ENCODE assay signal across 15 cellular contexts in the genomic region with DNA sequence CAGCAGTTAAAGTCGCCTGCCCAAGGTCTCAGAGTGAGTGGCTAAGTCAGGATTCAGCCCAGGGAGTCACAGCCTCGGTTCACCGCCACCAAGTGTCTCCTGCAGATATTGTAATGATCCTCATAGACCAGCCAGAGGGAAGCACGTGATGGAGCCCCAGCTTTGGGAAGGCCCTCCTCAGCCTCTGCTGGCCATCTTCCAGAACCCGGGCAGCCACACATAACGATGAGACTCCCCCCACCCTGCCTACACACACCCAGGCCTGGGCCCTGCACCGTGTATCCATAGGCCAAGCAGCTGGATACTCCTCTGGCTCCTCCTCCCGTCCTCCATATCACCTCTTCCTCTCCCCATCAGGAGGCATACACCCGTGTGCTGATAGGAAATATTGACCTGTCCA. TPM values are rescaled to one million over a fixed set of nuclear protein-coding genes. Genes with fewer than 3 reads are reported as not detected.
DNase-seq lines count a peak whose midpoint lies in the region; ATAC-seq, FAIRE-seq and TF ChIP-seq lines count a peak whose summit lies in the region.
"Had no signal": no experiment of that assay in that cellular context is flagged by ENCODE, and none has a peak within 500 bp of the region (broad histone marks: within the 10 kb centered on the region; RNA-seq: fewer than 3 reads in every experiment).

No MANE protein-coding gene starts in this region.

- no peak for DNase-seq in T-helper 1 cell
- DNase-seq in MM.1S: no peak
- peak in 1 of 4 experiments; percentile 21 for DNase-seq in K562 (ENCODE audit: extremely low read depth in 1 of 4, low spot score in 3 of 4)
- no peak for DNase-seq in D341Med (ENCODE audit: low spot score)
- DNase-seq in NCI-H1092 treated with DMSO at 0.1 percent for 48 hours (lab: John Stamatoyannopoulos, UW): no peak
- no peak for DNase-seq in foreskin fibroblast
- DNase-seq: NCI-H1930, sigmoid colon had no signal

- H4K20me1 ChIP-seq in MM.1S (ENCODE audit: insufficient read depth, low read length) (no peaks in the 10 kb centered on the region), K562 (replicated peaks; ENCODE audit: control insufficient read depth, insufficient read depth, low read length) (no peaks in the 10 kb centered on the region)

- H3K9me3 Mint-ChIP-seq in T-helper 1 cell treated with Interleukin-12 subunit alpha and Interleukin-12 subunit beta and Interleukin-4 antibody, amounts not matched to agents 30 μg/mL and 1 μg/mL, for 36 hours: no peaks in the 10 kb centered on the region
- H3K9me3 Mint-ChIP-seq: HFFc6 had no signal

- WGBS in K562 (ENCODE audit: insufficient coverage, low coverage, missing lambda C conversion rate): 13% methylated on average over 7 of the region's 9 CpGs

- TF ChIP-seq CTCF in MM.1S (IDR thresholded peaks at IDR 0.05; ENCODE audit: low read length) (no peak), K562 (IDR thresholded peaks at IDR 0.05 in 2 of 3, conservative IDR thresholded peaks at IDR 0.05 in 1 of 3; ENCODE audit: insufficient read depth in 2 of 3, low read depth in 1 of 3, low read length in 3 of 3) (no peak), parathyroid adenoma (IDR thresholded peaks at IDR 0.05) (no peak), foreskin fibroblast (IDR thresholded peaks at IDR 0.05; ENCODE audit: low read depth, low read length) (no peak)

- intact Hi-C loops in K562 (cut with micrococcal nuclease): no loop called here

- H3K4me3 ChIP-seq in MM.1S (ENCODE audit: low read length): no peak overlapping the region
- no peak overlapping the region for H3K4me3 ChIP-seq in K562
- H3K4me3 ChIP-seq in parathyroid adenoma (ENCODE audit: low read depth, low read length): no peak overlapping the region
- no peak overlapping the region for H3K4me3 ChIP-seq in foreskin fibroblast (ENCODE audit: low read depth in 1 of 2, low read length in 2 of 2)
- H3K4me3 ChIP-seq: sigmoid colon, testis had no signal

- peak overlapping the region; percentile 7 for H3K4me3 Mint-ChIP-seq in T-helper 1 cell treated with Interleukin-12 subunit alpha and Interleukin-12 subunit beta and Interleukin-4 antibody, amounts not matched to agents 30 μg/mL and 1 μg/mL, for 36 hours
- H3K4me3 Mint-ChIP-seq: HFFc6 had no signal

- no peaks in the 10 kb centered on the region for H3K9me2 ChIP-seq in MM.1S (replicated peaks; ENCODE audit: insufficient read depth, low read length)

- TF ChIP-seq EP300 in K562 (IDR thresholded peaks at IDR 0.05; ENCODE audit: low read length): no peak

- H2AFZ ChIP-seq in MM.1S (ENCODE audit: low read length) (peak overlapping the region; percentile 85), K562 (ENCODE audit: low read depth, low read length) (peak overlapping the region; percentile 93), parathyroid adenoma (peak overlapping the region; percentile 79)

- ATAC-seq in K562: peak; percentile 33

- H3K27ac Mint-ChIP-seq in T-helper 1 cell treated with Interleukin-12 subunit alpha and Interleukin-12 subunit beta and Interleukin-4 antibody, amounts not matched to agents 30 μg/mL and 1 μg/mL, for 36 hours: peak overlapping the region; percentile 91
- H3K27ac Mint-ChIP-seq: HFFc6 had no signal

- H3K4me1 ChIP-seq in MM.1S (ENCODE audit: low read length) (peaks cover 20% of the 10 kb centered on the region), K562 (replicated peaks in 1 of 2; ENCODE audit: control insufficient read depth in 2 of 2, insufficient read depth in 2 of 2, low read length in 2 of 2) (peaks cover 12 to 17% of the 10 kb centered on the region in 2 experiments; a peak in 4 of 5 replicates), parathyroid adenoma (peaks cover 4% of the 10 kb centered on the region)
- H3K4me1 ChIP-seq: sigmoid colon, testis had no signal

- H3K36me3 Mint-ChIP-seq in T-helper 1 cell treated with Interleukin-12 subunit alpha and Interleukin-12 subunit beta and Interleukin-4 antibody, amounts not matched to agents 30 μg/mL and 1 μg/mL, for 36 hours (ENCODE audit: low read depth): peaks cover 2% of the 10 kb centered on the region

- TF ChIP-seq POLR2A in K562 (conservative IDR thresholded peaks at IDR 0.05): no peak

- H3K27me3 ChIP-seq in MM.1S (replicated peaks; ENCODE audit: insufficient read depth, low read length) (no peaks in the 10 kb centered on the region), K562 (ENCODE audit: control insufficient read depth in 2 of 2, insufficient read depth in 2 of 2, low read length in 2 of 2) (no peaks in the 10 kb centered on the region), parathyroid adenoma (ENCODE audit: control insufficient read depth, insufficient read depth, low read length) (no peaks in the 10 kb centered on the region)
- H3K27me3 ChIP-seq: sigmoid colon, testis had no signal

- peaks cover 2% of the 10 kb centered on the region for H3K9me1 ChIP-seq in K562 (ENCODE audit: control insufficient read depth, insufficient read depth, low read length)

- H3K36me3 ChIP-seq in MM.1S (replicated peaks; ENCODE audit: insufficient read depth, low read length) (no peaks in the 10 kb centered on the region), K562 (ENCODE audit: control insufficient read depth, insufficient read depth, low read length) (no peaks in the 10 kb centered on the region), parathyroid adenoma (ENCODE audit: control insufficient read depth, insufficient read depth, low read length) (no peaks in the 10 kb centered on the region)
- H3K36me3 ChIP-seq: sigmoid colon had no signal

- peaks cover 43% of the 10 kb centered on the region for H3K4me1 Mint-ChIP-seq in T-helper 1 cell treated with Interleukin-12 subunit alpha and Interleukin-12 subunit beta and Interleukin-4 antibody, amounts not matched to agents 30 μg/mL and 1 μg/mL, for 36 hours (ENCODE audit: low read depth)

- no peak for TF ChIP-seq RAD21 in K562 (CRISPR knock-in tag; conservative IDR thresholded peaks at IDR 0.05 in 1 of 2, IDR thresholded peaks at IDR 0.05 in 1 of 2)

- peaks cover 5% of the 10 kb centered on the region; the same call in 1 of the 2 replicates for H3F3A ChIP-seq in MM.1S (ENCODE audit: insufficient read depth, low read length)

- H3K79me2 ChIP-seq in MM.1S (ENCODE audit: low read length): no peaks in the 10 kb centered on the region
- H3K79me2 ChIP-seq in K562 (ENCODE audit: control insufficient read depth, insufficient read depth, low read length): no peaks in the 10 kb centered on the region
- H3K79me2 ChIP-seq in parathyroid adenoma: no peaks in the 10 kb centered on the region

- H3K9ac ChIP-seq in MM.1S (ENCODE audit: low read length): no peak overlapping the region
- no peak overlapping the region; a peak in 1 of 4 replicates for H3K9ac ChIP-seq in K562 (ENCODE audit: insufficient read depth in 1 of 2, low read depth in 2 of 2, low read length in 2 of 2)
- no peak overlapping the region for H3K9ac ChIP-seq in parathyroid adenoma

- H3K27ac ChIP-seq in MM.1S (ENCODE audit: low read length): peak overlapping the region; percentile 80
- peak overlapping the region; percentile 30; the same call in 1 of the 3 replicates for H3K27ac ChIP-seq in K562 (ENCODE audit: extremely low read depth, low read depth, low read length)
- H3K27ac ChIP-seq in parathyroid adenoma: peak overlapping the region; percentile 29
- H3K27ac ChIP-seq: 22Rv1, sigmoid colon, testis had no signal

- in situ Hi-C loops in K562 (cut with MboI): no loop called here

- H3K27me3 Mint-ChIP-seq in T-helper 1 cell treated with Interleukin-12 subunit alpha and Interleukin-12 subunit beta and Interleukin-4 antibody, amounts not matched to agents 30 μg/mL and 1 μg/mL, for 36 hours (ENCODE audit: low read depth): no peaks in the 10 kb centered on the region

- CTCF ChIA-PET in K562 (lab: Yijun Ruan, JAX; ENCODE audit: low intra/inter-chr PET ratio): no interaction called here

- no TSS peak for BruUV-seq in K562 (replicated peaks; lab: Mats Ljungman, UMichigan)

- H3K9me3 ChIP-seq in MM.1S (replicated peaks; ENCODE audit: insufficient read depth, low read length) (no peaks in the 10 kb centered on the region), K562 (replicated peaks; ENCODE audit: control insufficient read depth, insufficient read depth, low read depth, low read length) (no peaks in the 10 kb centered on the region), parathyroid adenoma (ENCODE audit: control insufficient read depth, low read length) (no peaks in the 10 kb centered on the region)
- H3K9me3 ChIP-seq: sigmoid colon, testis had no signal

- POLR2A ChIA-PET in K562 (lab: Yijun Ruan, JAX): interaction anchor here (1.7 kb wide), 1 partner anchor 57 kb away, joined by 4 read pairs; no protein-coding TSS in a partner anchor

- no peak for FAIRE-seq in K562 (lab: Jason Lieb, UNC)

- peak overlapping the region; percentile 59; the same call in 1 of the 2 replicates for H3K4me2 ChIP-seq in MM.1S (ENCODE audit: low read depth, low read length)
- peak overlapping the region; percentile 52 for H3K4me2 ChIP-seq in K562 (ENCODE audit: insufficient read depth, low read length)
- no peak overlapping the region for H3K4me2 ChIP-seq in parathyroid adenoma (ENCODE audit: low read length)

RNA-seq across cellular contexts. Expression of a gene that starts 19.6 kb away (rescaled TPM):
- not detected in 2 replicates for total RNA-seq in K562 (2011; cell fraction: chromatin; rRNA removed; ENCODE audit: low replicate concordance)
- not detected in 2 replicates for total RNA-seq in K562 (2011; cell fraction: nucleolus; rRNA removed)
- total RNA-seq in K562 (2011; cell fraction: nucleoplasm; rRNA removed): not detected in 2 replicates
- total RNA-seq in K562 (2014; rRNA removed): 0.08 and 0.14 TPM in 2 replicates
- 0.06 and 0.07 TPM in 2 replicates for total RNA-seq in K562 (2014; rRNA removed; fragmentation: Illumina TruSeq; extraction: Trizol)
- total RNA-seq in K562 (2015; rRNA removed; fragmentation: Illumina TruSeq; extraction: Trizol): 0.72 and 1.1 TPM in 2 replicates
- total RNA-seq in K562 (2021): 0.34 and 0.35 TPM in 2 replicates
- polyA plus RNA-seq in K562 (2011; rRNA removed): 0.06 and 0.08 TPM in 2 replicates
- polyA plus RNA-seq in K562 (2011; cell fraction: cytosol; rRNA removed): 0.04 and 0.06 TPM in 2 replicates
- polyA plus RNA-seq in K562 (2011; cell fraction: nucleus; rRNA removed): 0.04 and 0.07 TPM in 2 replicates
- 0.21 and 0.75 TPM in 2 replicates for polyA plus RNA-seq in K562 (2012)
- 0.10 and 0.14 TPM in 2 replicates for polyA plus RNA-seq in K562 (2014; fragmentation: Illumina TruSeq; extraction: Trizol)
- polyA plus RNA-seq in K562 (2014; fragmentation: Nextera tagmentation; extraction: Ambion mirVana): under 1 TPM; 0.03 to 0.06 TPM
- 0.08 and 0.13 TPM in 2 replicates for polyA plus RNA-seq in K562 (2014; rRNA removed)
- not detected in 2 replicates for polyA minus RNA-seq in K562 (2011; rRNA and poly(A)+ RNA removed)
- polyA minus RNA-seq in K562 (2011; cell fraction: cytosol; rRNA and poly(A)+ RNA removed): not detected in 2 replicates
- not detected in 2 replicates for polyA minus RNA-seq in K562 (2011; cell fraction: nucleus; rRNA and poly(A)+ RNA removed)
- total RNA-seq: Calu3, dermis microvascular lymphatic vessel endothelial cell, HFFc6 had no signal

RNA-seq across cellular contexts. Expression of a gene that starts 21.4 kb away (rescaled TPM):
- total RNA-seq in K562 (2011; cell fraction: chromatin; rRNA removed; ENCODE audit: low replicate concordance): not detected in 2 replicates
- total RNA-seq in K562 (2011; cell fraction: nucleolus; rRNA removed): not detected in 2 replicates
- total RNA-seq in K562 (2011; cell fraction: nucleoplasm; rRNA removed): not detected in 2 replicates
- total RNA-seq in K562 (2014; rRNA removed): not detected in 2 replicates
- total RNA-seq in K562 (2014; rRNA removed; fragmentation: Illumina TruSeq; extraction: Trizol): not detected in 2 replicates
- not detected in 2 replicates for total RNA-seq in K562 (2015; rRNA removed; fragmentation: Illumina TruSeq; extraction: Trizol)
- 0.04 TPM in 1 of 2 replicates, not detected in the other for total RNA-seq in K562 (2021)
- 0.01 TPM in 1 of 2 replicates, not detected in the other for polyA plus RNA-seq in K562 (2011; rRNA removed)
- 0.03 and 0.04 TPM in 2 replicates for polyA plus RNA-seq in K562 (2011; cell fraction: cytosol; rRNA removed)
- not detected in 2 replicates for polyA plus RNA-seq in K562 (2011; cell fraction: nucleus; rRNA removed)
- polyA plus RNA-seq in K562 (2012): 0.05 and 0.11 TPM in 2 replicates
- 0.13 TPM in 1 of 2 replicates, not detected in the other for polyA plus RNA-seq in K562 (2014; fragmentation: Illumina TruSeq; extraction: Trizol)
- under 1 TPM in 1 of 2 experiments, not detected in 1; 0.03 TPM for polyA plus RNA-seq in K562 (2014; fragmentation: Nextera tagmentation; extraction: Ambion mirVana)
- 0.19 TPM in 1 of 2 replicates, not detected in the other for polyA plus RNA-seq in K562 (2014; rRNA removed)
- polyA minus RNA-seq in K562 (2011; rRNA and poly(A)+ RNA removed): not detected in 2 replicates
- not detected in 2 replicates for polyA minus RNA-seq in K562 (2011; cell fraction: cytosol; rRNA and poly(A)+ RNA removed)
- not detected in 2 replicates for polyA minus RNA-seq in K562 (2011; cell fraction: nucleus; rRNA and poly(A)+ RNA removed)
- total RNA-seq: Calu3, dermis microvascular lymphatic vessel endothelial cell, HFFc6 had no signal

Comparison
In these comparisons a context has a peak if more than half of its experiments do, and no peak if none do; other contexts are left out.
1. H3K27ac ChIP-seq: peak in every context shown above with its lines; median percentile 80 in MM.1S; 30 in K562; 29 in parathyroid adenoma.